Comparison of ENCODE assay signal across 19 cellular contexts in genomic region chr21:43909736-43910455, GRCh38. TPM values are rescaled to one million over a fixed set of nuclear protein-coding genes. Genes with fewer than 3 reads are reported as not detected.
DNase-seq lines count a peak whose midpoint lies in the region; ATAC-seq and TF ChIP-seq lines count a peak whose summit lies in the region.
"Had no signal": no experiment of that assay in that cellular context is flagged by ENCODE, and none has a peak within 500 bp of the region (broad histone marks: within the 10 kb centered on the region; RNA-seq: fewer than 3 reads in every experiment).

No MANE protein-coding gene starts in this region.

- intact Hi-C loops in natural killer cell (cut with micrococcal nuclease): no loop called here

- H3K9me3 Mint-ChIP-seq in natural killer cell treated with Interleukin-12 subunit alpha and Interleukin-12 subunit beta and Interleukin-15 and Interleukin-18, amount 100 ng/mL, for 72 hours: peaks cover 4% of the 10 kb centered on the region
- peaks cover 2 to 3% of the 10 kb centered on the region in 2 donors for H3K9me3 Mint-ChIP-seq in natural killer cell
- H3K9me3 Mint-ChIP-seq in central memory CD8-positive, alpha-beta T cell: peaks cover 5% of the 10 kb centered on the region
- H3K9me3 Mint-ChIP-seq in nephron: peaks cover 9% of the 10 kb centered on the region
- H3K9me3 Mint-ChIP-seq: neural crest cell had no signal

- peaks cover 7 to 16% of the 10 kb centered on the region in 2 donors for H3K4me1 Mint-ChIP-seq in natural killer cell treated with Interleukin-12 subunit alpha and Interleukin-12 subunit beta and Interleukin-15 and Interleukin-18, amount 100 ng/mL, for 72 hours (ENCODE audit: low read depth in 2 of 2)
- H3K4me1 Mint-ChIP-seq in natural killer cell (peaks cover 7 to 19% of the 10 kb centered on the region in 2 donors), nephron (peaks cover 37% of the 10 kb centered on the region)
- H3K4me1 Mint-ChIP-seq in central memory CD8-positive, alpha-beta T cell: peaks cover 39% of the 10 kb centered on the region

- ATAC-seq in natural killer cell treated with Interleukin-12 subunit alpha and Interleukin-12 subunit beta and Interleukin-15 and Interleukin-18, amount 100 ng/mL, for 72 hours: peak in 1 of 2 donors; percentile 43
- ATAC-seq in natural killer cell: no peak
- no peak for ATAC-seq in central memory CD8-positive, alpha-beta T cell (replicated peaks; ENCODE audit: extremely low read depth, poor library complexity, severe bottlenecking)
- ATAC-seq in GM21526 (IDR thresholded peaks at IDR 0.05; ENCODE audit: low FRiP score, unreplicated experiment): no peak
- ATAC-seq: activated naive CD4-positive, alpha-beta T cell treated with anti-CD3 and anti-CD28 coated beads, Interleukin-2, amount 50 U/mL, for 72 hours; body of pancreas had no signal

- H3K36me3 Mint-ChIP-seq in natural killer cell treated with Interleukin-12 subunit alpha and Interleukin-12 subunit beta and Interleukin-15 and Interleukin-18, amount 100 ng/mL, for 72 hours: peaks cover 11% of the 10 kb centered on the region
- no peaks in the 10 kb centered on the region for H3K36me3 Mint-ChIP-seq in natural killer cell
- H3K36me3 Mint-ChIP-seq in central memory CD8-positive, alpha-beta T cell (ENCODE audit: insufficient read depth): peaks cover 23% of the 10 kb centered on the region
- peaks cover 24% of the 10 kb centered on the region for H3K36me3 Mint-ChIP-seq in nephron (ENCODE audit: low read depth)

- no peak overlapping the region for H3K4me3 Mint-ChIP-seq in natural killer cell treated with Interleukin-12 subunit alpha and Interleukin-12 subunit beta and Interleukin-15 and Interleukin-18, amount 100 ng/mL, for 72 hours
- no peak overlapping the region for H3K4me3 Mint-ChIP-seq in natural killer cell
- no peak overlapping the region for H3K4me3 Mint-ChIP-seq in central memory CD8-positive, alpha-beta T cell
- H3K4me3 Mint-ChIP-seq in nephron: peak overlapping the region in 2 of 3 experiments; percentile 0 to 36
- H3K4me3 Mint-ChIP-seq: dendritic cell treated with granulocyte-macrophage colony-stimulating factor and Interleukin-4, amounts not matched to agents 40 ng/mL and 50 ng/mL, for 4 days; neural crest cell; T-helper 1 cell treated with Interleukin-12 subunit alpha and Interleukin-12 subunit beta and Interleukin-4 antibody, amounts not matched to agents 30 μg/mL and 1 μg/mL, for 36 hours had no signal

- H3K27me3 Mint-ChIP-seq in natural killer cell treated with Interleukin-12 subunit alpha and Interleukin-12 subunit beta and Interleukin-15 and Interleukin-18, amount 100 ng/mL, for 72 hours: no peaks in the 10 kb centered on the region
- H3K27me3 Mint-ChIP-seq in natural killer cell (ENCODE audit: low read depth in 2 of 2): no peaks in the 10 kb centered on the region
- H3K27me3 Mint-ChIP-seq in central memory CD8-positive, alpha-beta T cell: no peaks in the 10 kb centered on the region
- H3K27me3 Mint-ChIP-seq in nephron (ENCODE audit: low read depth): no peaks in the 10 kb centered on the region
- H3K27me3 Mint-ChIP-seq: dendritic cell treated with granulocyte-macrophage colony-stimulating factor and Interleukin-4, amounts not matched to agents 40 ng/mL and 50 ng/mL, for 4 days had no signal

- TF ChIP-seq CTCF in natural killer cell (IDR thresholded peaks at IDR 0.05) (no peak), nephron (IDR thresholded peaks at IDR 0.05; ENCODE audit: unreplicated experiment in 3 of 3) (no peak)

- DNase-seq in natural killer cell treated with Interleukin-12 subunit alpha and Interleukin-12 subunit beta and Interleukin-15 and Interleukin-18, amount 100 ng/mL, for 72 hours (ENCODE audit: low spot score): peak; percentile 44
- DNase-seq in natural killer cell: no peak
- DNase-seq in central memory CD8-positive, alpha-beta T cell (ENCODE audit: low spot score in 2 of 2): no peak
- no peak for DNase-seq in NCI-H1436 (lab: John Stamatoyannopoulos, UW)
- no peak for DNase-seq in hippocampal formation (lab: John Stamatoyannopoulos, UW)
- DNase-seq: activated CD4-positive, alpha-beta T cell treated with anti-CD3 and anti-CD28 coated beads, Interleukin-2, amount 50 U/mL, for 48 hours; body of pancreas; DND-41; mesenchymal stem cell; MV-4-11; NCI-H2107; NCI-H526 treated with DMSO at 0.1 percent for 48 hours; stimulated activated CD8-positive, alpha-beta memory T cell treated with anti-CD3 and anti-CD28 coated beads, Interleukin-4, amount 100 ng/mL, for 48 hours had no signal

- no peak overlapping the region for H3K27ac Mint-ChIP-seq in natural killer cell treated with Interleukin-12 subunit alpha and Interleukin-12 subunit beta and Interleukin-15 and Interleukin-18, amount 100 ng/mL, for 72 hours
- H3K27ac Mint-ChIP-seq in natural killer cell: no peak overlapping the region
- H3K27ac Mint-ChIP-seq in central memory CD8-positive, alpha-beta T cell (ENCODE audit: low read depth): peak overlapping the region; percentile 77
- H3K27ac Mint-ChIP-seq in nephron: peak overlapping the region; percentile 75 to 95 (median 91)
- H3K27ac Mint-ChIP-seq: dendritic cell treated with granulocyte-macrophage colony-stimulating factor and Interleukin-4, amounts not matched to agents 40 ng/mL and 50 ng/mL, for 4 days; T-helper 1 cell treated with Interleukin-12 subunit alpha and Interleukin-12 subunit beta and Interleukin-4 antibody, amounts not matched to agents 30 μg/mL and 1 μg/mL, for 36 hours had no signal

RNA-seq across cellular contexts. Expression of gene AGPAT3, which starts 44.9 kb away (rescaled TPM):
- 100 to 1,000 TPM in 1 of 2 donors, 10 to 100 TPM in 1; 66.8 to 115 TPM for total RNA-seq in natural killer cell treated with Interleukin-12 subunit alpha and Interleukin-12 subunit beta and Interleukin-15 and Interleukin-18, amount 100 ng/mL, for 72 hours
- 10 to 100 TPM; 39.5 to 45.7 (median 42.3) TPM for total RNA-seq in natural killer cell

Comparison
In these comparisons a context has a peak if more than half of its experiments do, and no peak if none do; other contexts are left out.
1. H3K27ac Mint-ChIP-seq: peak in central memory CD8-positive, alpha-beta T cell (single experiment) and nephron (3 of 3); none in natural killer cell treated with Interleukin-12 subunit alpha and Interleukin-12 subunit beta and Interleukin-15 and Interleukin-18, amount 100 ng/mL, for 72 hours (0 of 2) and natural killer cell (0 of 2).
2. H3K4me3 Mint-ChIP-seq: peak in nephron (2 of 3); none in natural killer cell treated with Interleukin-12 subunit alpha and Interleukin-12 subunit beta and Interleukin-15 and Interleukin-18, amount 100 ng/mL, for 72 hours (single experiment), natural killer cell (single experiment) and central memory CD8-positive, alpha-beta T cell (single experiment).